31 cellular contexts compared by ENCODE assay signal in the genomic region with DNA sequence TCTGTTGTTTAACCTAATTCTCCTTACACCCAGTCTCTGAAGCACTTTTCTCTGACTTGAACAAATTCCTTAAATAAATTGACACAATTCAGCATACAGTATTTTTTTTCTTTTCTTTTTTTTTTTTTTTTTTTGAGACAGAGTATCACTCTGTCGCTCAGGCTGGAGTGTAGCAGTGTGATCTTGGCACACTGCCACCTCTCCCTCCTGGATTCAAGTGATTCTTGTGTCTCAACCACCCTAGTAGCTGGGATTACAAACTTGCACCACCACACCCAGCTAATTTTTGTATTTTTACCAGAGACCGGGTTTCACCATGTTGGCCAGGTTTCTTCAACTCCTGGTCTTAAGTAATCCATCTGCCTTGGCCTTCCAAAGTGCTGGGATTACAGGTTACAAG.
"Had no signal": no experiment of that assay in that cellular context is flagged by ENCODE, and none has a peak within 500 bp of the region (broad histone marks: within the 10 kb centered on the region; RNA-seq: fewer than 3 reads in every experiment).

No MANE protein-coding gene starts in this region.

- H3K27ac ChIP-seq: adrenal gland, body of pancreas, brain microvascular endothelial cell, breast epithelium, VCaP had no signal

- ATAC-seq: activated CD8-positive, alpha-beta T cell treated with anti-CD3 and anti-CD28 coated beads for 36 hours; activated naive CD4-positive, alpha-beta T cell treated with anti-CD3 and anti-CD28 coated beads, Interleukin-2, amount 50 U/mL, for 72 hours; activated T-cell treated with anti-CD3 and anti-CD28 coated beads, Interleukin-2, amount 50 U/mL, for 4 hours; activated T-cell treated with anti-CD3 and anti-CD28 coated beads, Interleukin-2, amount 50 U/mL, for 72 hours; activated T-helper 17 cell treated with anti-CD3 and anti-CD28 coated beads, Interleukin-2, amount 50 U/mL, for 72 hours; body of pancreas had no signal

- H3K36me3 ChIP-seq: adrenal gland, brain microvascular endothelial cell, breast epithelium had no signal

- DNase-seq: activated B cell treated with CpG ODN at 0.5 μM for 24 hours; activated CD4-positive, alpha-beta memory T cell treated with anti-CD3 and anti-CD28 coated beads for 36 hours; activated CD4-positive, alpha-beta T cell treated with anti-CD3 and anti-CD28 coated beads for 4 hours; activated CD4-positive, alpha-beta T cell treated with anti-CD3 and anti-CD28 coated beads, Interleukin-2, amount 10 ng/mL, durations not matched to agents 24 days and 14 days; activated CD4-positive, alpha-beta T cell treated with anti-CD3 and anti-CD28 coated beads, Interleukin-2, amount 50 U/mL, for 1 hour; activated CD4-positive, alpha-beta T cell treated with anti-CD3 and anti-CD28 coated beads, Interleukin-2, amount 50 U/mL, for 4 hours; activated CD4-positive, CD25-positive, alpha-beta regulatory T cell treated with anti-CD3 and anti-CD28 coated beads, Interleukin-2, amount 50 U/mL, for 72 hours; activated CD8-positive, alpha-beta memory T cell treated with anti-CD3 and anti-CD28 coated beads, Interleukin-2, amount 50 U/mL, for 4 hours; activated CD8-positive, alpha-beta T cell treated with anti-CD3 and anti-CD28 coated beads for 36 hours; activated effector memory CD4-positive, alpha-beta T cell treated with anti-CD3 and anti-CD28 coated beads, Interleukin-2, amount 50 U/mL, for 16 hours; activated gamma-delta T cell treated with Interleukin-2 at 50 U/mL for 16 hours; activated naive CD4-positive, alpha-beta T cell; activated naive CD4-positive, alpha-beta T cell treated with anti-CD3 and anti-CD28 coated beads for 36 hours; activated naive CD4-positive, alpha-beta T cell treated with anti-CD3 and anti-CD28 coated beads, Interleukin-2, amount 50 U/mL, for 16 hours; activated naive CD8-positive, alpha-beta T cell treated with anti-CD3 and anti-CD28 coated beads for 36 hours; activated T-cell treated with anti-CD3 and anti-CD28 coated beads for 4 hours; activated T-cell treated with anti-CD3 and anti-CD28 coated beads, Interleukin-2, amount 50 U/mL, for 1 hour; activated T-cell treated with anti-CD3 and anti-CD28 coated beads, Interleukin-2, amount 50 U/mL, for 4 hours; activated T-cell treated with anti-CD3 and anti-CD28 coated beads, Interleukin-2, amount 50 U/mL, for 72 hours; adrenal gland; amniotic stem cell; aorta; brain microvascular endothelial cell; central memory CD4-positive, alpha-beta T cell; T-helper 2 cell; T-helper 9 cell had no signal

- H3K9me3 ChIP-seq: adrenal gland, body of pancreas, breast epithelium had no signal

- H3K27me3 ChIP-seq: adrenal gland, body of pancreas, brain microvascular endothelial cell, breast epithelium had no signal

- H3K4me1 ChIP-seq: adrenal gland, body of pancreas, breast epithelium had no signal

- H3K4me3 ChIP-seq: adrenal gland, body of pancreas, breast epithelium had no signal
